ENCODE assay signal across 1 cellular context in the genomic region with DNA sequence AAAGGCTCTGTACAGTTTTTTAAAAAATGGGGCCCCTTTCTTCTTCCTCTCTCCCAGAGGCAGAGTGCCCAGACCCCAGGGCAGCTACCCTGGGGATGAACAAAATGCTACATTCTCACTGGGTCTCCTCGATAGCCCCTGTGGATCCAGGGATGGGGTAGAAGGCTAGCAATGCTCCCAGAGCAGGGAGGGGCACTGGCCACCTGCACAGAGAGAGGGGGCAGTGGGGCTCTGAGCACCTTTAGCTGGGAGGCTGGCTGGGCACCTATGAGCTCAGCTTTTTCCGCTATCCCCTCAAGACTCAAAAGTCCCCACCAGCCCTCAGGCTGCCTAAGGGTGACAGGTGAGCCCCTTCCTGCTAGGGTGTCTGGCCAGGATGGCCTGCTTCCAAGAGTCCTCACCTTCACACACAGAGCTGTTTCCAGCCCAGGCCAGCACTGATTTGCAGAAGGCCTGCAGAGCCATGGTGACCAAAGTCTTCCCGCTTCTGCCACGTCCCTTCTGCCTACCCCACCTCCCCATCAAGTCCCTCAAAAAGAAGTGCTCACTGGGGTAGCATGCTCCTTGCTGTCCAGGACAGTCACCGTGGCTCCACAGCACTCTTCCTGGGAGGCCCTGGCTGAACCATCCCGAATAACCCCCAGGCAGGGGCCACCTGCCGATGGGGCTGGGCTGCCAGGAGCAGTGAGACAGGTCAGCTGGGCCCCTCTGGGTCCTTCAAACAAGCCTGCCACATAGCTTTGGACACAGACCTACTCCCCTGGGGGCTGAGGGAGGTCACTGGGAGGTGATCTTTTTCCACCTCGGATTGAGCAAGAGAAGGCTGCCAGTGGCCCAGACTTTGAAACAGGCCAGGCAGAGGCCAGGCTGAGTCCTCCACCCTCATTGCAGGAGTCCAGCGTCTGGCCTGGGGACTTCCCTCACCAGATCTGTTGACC.
A peak's percentile ranks its signal among the peaks of the same experiment; 100 is the strongest.
TF ChIP-seq lines count a peak whose summit lies in the region.

No MANE protein-coding gene starts in this region.

TF ChIP-seq in HepG2, 621 proteins besides CTCF, POLR2A, EP300 and RAD21 (continued from another document and continues in another):
- TF ChIP-seq, protein P1, sequence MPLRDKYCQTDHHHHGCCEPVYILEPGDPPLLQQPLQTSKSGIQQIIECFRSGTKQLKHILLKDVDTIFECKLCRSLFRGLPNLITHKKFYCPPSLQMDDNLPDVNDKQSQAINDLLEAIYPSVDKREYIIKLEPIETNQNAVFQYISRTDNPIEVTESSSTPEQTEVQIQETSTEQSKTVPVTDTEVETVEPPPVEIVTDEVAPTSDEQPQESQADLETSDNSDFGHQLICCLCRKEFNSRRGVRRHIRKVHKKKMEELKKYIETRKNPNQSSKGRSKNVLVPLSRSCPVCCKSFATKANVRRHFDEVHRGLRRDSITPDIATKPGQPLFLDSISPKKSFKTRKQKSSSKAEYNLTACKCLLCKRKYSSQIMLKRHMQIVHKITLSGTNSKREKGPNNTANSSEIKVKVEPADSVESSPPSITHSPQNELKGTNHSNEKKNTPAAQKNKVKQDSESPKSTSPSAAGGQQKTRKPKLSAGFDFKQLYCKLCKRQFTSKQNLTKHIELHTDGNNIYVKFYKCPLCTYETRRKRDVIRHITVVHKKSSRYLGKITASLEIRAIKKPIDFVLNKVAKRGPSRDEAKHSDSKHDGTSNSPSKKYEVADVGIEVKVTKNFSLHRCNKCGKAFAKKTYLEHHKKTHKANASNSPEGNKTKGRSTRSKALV (CRISPR knock-in tag; IDR thresholded peaks at IDR 0.05) = no peak
- TF ChIP-seq, protein P2, sequence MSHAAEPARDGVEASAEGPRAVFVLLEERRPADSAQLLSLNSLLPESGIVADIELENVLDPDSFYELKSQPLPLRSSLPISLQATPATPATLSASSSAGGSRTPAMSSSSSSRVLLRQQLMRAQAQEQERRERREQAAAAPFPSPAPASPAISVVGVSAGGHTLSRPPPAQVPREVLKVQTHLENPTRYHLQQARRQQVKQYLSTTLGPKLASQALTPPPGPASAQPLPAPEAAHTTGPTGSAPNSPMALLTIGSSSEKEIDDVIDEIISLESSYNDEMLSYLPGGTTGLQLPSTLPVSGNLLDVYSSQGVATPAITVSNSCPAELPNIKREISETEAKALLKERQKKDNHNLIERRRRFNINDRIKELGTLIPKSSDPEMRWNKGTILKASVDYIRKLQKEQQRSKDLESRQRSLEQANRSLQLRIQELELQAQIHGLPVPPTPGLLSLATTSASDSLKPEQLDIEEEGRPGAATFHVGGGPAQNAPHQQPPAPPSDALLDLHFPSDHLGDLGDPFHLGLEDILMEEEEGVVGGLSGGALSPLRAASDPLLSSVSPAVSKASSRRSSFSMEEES (CRISPR knock-in tag; IDR thresholded peaks at IDR 0.05) = peak; percentile 64
- TF ChIP-seq ZNF713 (CRISPR knock-in tag; IDR thresholded peaks at IDR 0.05) (no peak), NR2F2 (IDR thresholded peaks at IDR 0.05; ENCODE audit: borderline replicate concordance, low read depth) (peak; percentile 91; the same call in 1 of the 2 replicates), NCOA5 (CRISPR knock-in tag; IDR thresholded peaks at IDR 0.05) (no peak), ZBTB44 (CRISPR knock-in tag; IDR thresholded peaks at IDR 0.05) (no peak), SNAPC4 (CRISPR knock-in tag; IDR thresholded peaks at IDR 0.05) (peak; percentile 82; the same call in 1 of the 2 replicates), ZNF263 (CRISPR knock-in tag; IDR thresholded peaks at IDR 0.05) (peak; percentile 94), ATRX (CRISPR knock-in tag; IDR thresholded peaks at IDR 0.05; ENCODE audit: borderline replicate concordance) (no peak), ZNF740 (CRISPR knock-in tag; IDR thresholded peaks at IDR 0.05) (no peak), ZNF276 (CRISPR knock-in tag; IDR thresholded peaks at IDR 0.05; ENCODE audit: low read depth) (peak; percentile 62; the same call in 1 of the 2 replicates), MTA3 (CRISPR knock-in tag; IDR thresholded peaks at IDR 0.05) (no peak), ZNF749 (CRISPR knock-in tag; IDR thresholded peaks at IDR 0.05; ENCODE audit: borderline replicate concordance) (no peak), HMGA1 (CRISPR knock-in tag; conservative IDR thresholded peaks at IDR 0.05) (no peak), MTF1 (CRISPR knock-in tag; IDR thresholded peaks at IDR 0.05) (no peak), ZNF547 (CRISPR knock-in tag; IDR thresholded peaks at IDR 0.05) (peak; percentile 71; the same call in 1 of the 2 replicates), IKZF5 (CRISPR knock-in tag; IDR thresholded peaks at IDR 0.05) (peak; percentile 81; the same call in 1 of the 2 replicates), ATF2 (CRISPR knock-in tag; IDR thresholded peaks at IDR 0.05) (peak; percentile 72; the same call in 1 of the 2 replicates), ZBTB38 (CRISPR knock-in tag; IDR thresholded peaks at IDR 0.05) (peak; percentile 50; the same call in 1 of the 2 replicates), ZIK1 (CRISPR knock-in tag; IDR thresholded peaks at IDR 0.05; ENCODE audit: borderline replicate concordance, low read depth) (peak; percentile 46; the same call in 1 of the 2 replicates), ZNF552 (CRISPR knock-in tag; IDR thresholded peaks at IDR 0.05; ENCODE audit: borderline replicate concordance) (0 out of 2 replicates have a peak, but pooled peaks have one; percentile 22), ZNF558 (CRISPR knock-in tag; IDR thresholded peaks at IDR 0.05; ENCODE audit: borderline replicate concordance) (no peak), SRSF1 (optimal IDR thresholded peaks at IDR 0.05; ENCODE audit: low read depth, low read length) (no peak)
- TF ChIP-seq, protein P3, sequence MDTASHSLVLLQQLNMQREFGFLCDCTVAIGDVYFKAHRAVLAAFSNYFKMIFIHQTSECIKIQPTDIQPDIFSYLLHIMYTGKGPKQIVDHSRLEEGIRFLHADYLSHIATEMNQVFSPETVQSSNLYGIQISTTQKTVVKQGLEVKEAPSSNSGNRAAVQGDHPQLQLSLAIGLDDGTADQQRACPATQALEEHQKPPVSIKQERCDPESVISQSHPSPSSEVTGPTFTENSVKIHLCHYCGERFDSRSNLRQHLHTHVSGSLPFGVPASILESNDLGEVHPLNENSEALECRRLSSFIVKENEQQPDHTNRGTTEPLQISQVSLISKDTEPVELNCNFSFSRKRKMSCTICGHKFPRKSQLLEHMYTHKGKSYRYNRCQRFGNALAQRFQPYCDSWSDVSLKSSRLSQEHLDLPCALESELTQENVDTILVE (CRISPR knock-in tag; IDR thresholded peaks at IDR 0.05) = 0 out of 2 replicates have a peak, but pooled peaks have one; percentile 25
- TF ChIP-seq, protein P4, sequence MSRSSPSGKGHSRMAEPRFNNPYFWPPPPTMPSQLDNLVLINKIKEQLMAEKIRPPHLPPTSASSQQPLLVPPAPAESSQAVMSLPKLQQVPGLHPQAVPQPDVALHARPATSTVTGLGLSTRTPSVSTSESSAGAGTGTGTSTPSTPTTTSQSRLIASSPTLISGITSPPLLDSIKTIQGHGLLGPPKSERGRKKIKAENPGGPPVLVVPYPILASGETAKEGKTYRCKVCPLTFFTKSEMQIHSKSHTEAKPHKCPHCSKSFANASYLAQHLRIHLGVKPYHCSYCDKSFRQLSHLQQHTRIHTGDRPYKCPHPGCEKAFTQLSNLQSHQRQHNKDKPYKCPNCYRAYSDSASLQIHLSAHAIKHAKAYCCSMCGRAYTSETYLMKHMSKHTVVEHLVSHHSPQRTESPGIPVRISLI (CRISPR knock-in tag; IDR thresholded peaks at IDR 0.05; ENCODE audit: borderline replicate concordance) = peak; percentile 72; the same call in 1 of the 2 replicates
- TF ChIP-seq, protein P5, sequence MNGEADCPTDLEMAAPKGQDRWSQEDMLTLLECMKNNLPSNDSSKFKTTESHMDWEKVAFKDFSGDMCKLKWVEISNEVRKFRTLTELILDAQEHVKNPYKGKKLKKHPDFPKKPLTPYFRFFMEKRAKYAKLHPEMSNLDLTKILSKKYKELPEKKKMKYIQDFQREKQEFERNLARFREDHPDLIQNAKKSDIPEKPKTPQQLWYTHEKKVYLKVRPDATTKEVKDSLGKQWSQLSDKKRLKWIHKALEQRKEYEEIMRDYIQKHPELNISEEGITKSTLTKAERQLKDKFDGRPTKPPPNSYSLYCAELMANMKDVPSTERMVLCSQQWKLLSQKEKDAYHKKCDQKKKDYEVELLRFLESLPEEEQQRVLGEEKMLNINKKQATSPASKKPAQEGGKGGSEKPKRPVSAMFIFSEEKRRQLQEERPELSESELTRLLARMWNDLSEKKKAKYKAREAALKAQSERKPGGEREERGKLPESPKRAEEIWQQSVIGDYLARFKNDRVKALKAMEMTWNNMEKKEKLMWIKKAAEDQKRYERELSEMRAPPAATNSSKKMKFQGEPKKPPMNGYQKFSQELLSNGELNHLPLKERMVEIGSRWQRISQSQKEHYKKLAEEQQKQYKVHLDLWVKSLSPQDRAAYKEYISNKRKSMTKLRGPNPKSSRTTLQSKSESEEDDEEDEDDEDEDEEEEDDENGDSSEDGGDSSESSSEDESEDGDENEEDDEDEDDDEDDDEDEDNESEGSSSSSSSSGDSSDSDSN (CRISPR knock-in tag; IDR thresholded peaks at IDR 0.05) = peak; percentile 80
- TF ChIP-seq, protein P6, sequence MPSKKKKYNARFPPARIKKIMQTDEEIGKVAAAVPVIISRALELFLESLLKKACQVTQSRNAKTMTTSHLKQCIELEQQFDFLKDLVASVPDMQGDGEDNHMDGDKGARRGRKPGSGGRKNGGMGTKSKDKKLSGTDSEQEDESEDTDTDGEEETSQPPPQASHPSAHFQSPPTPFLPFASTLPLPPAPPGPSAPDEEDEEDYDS (CRISPR knock-in tag; IDR thresholded peaks at IDR 0.05) = peak; percentile 45
